Comparison of ENCODE assay signal across 29 cellular contexts in genomic region chr11:120789391-120789790, GRCh38.
"Had no signal": no experiment of that assay in that cellular context is flagged by ENCODE, and none has a peak within 500 bp of the region (broad histone marks: within the 10 kb centered on the region; RNA-seq: fewer than 3 reads in every experiment).

No MANE protein-coding gene starts in this region.

- H3K4me3 ChIP-seq: Peyer's patch, SJSA1 had no signal

- H3K9ac ChIP-seq: KMS-11, SK-N-SH had no signal

- ATAC-seq: activated CD4-positive, alpha-beta T cell treated with anti-CD3 and anti-CD28 coated beads for 36 hours; activated CD4-positive, CD25-positive, alpha-beta regulatory T cell treated with anti-CD3 and anti-CD28 coated beads, Interleukin-2, amount 50 U/mL, for 24 hours; activated CD8-positive, alpha-beta T cell treated with anti-CD3 and anti-CD28 coated beads, Interleukin-2, amount 10 ng/mL, durations not matched to agents 7 days and 5 days; activated naive CD8-positive, alpha-beta T cell treated with anti-CD3 and anti-CD28 coated beads, Interleukin-2, amount 50 U/mL, for 24 hours; PC-3; WTC11 had no signal

- H3K4me2 ChIP-seq: KMS-11, SK-N-SH had no signal

- H3K27ac ChIP-seq: brain microvascular endothelial cell, KMS-11, Peyer's patch, SJSA1 had no signal

- H3K4me1 ChIP-seq: Peyer's patch, SJSA1 had no signal

- H3K9me3 ChIP-seq: Peyer's patch, SJSA1, SK-N-SH had no signal

- FAIRE-seq: TTC549 had no signal

- H3K36me3 ChIP-seq: brain microvascular endothelial cell, Peyer's patch, SJSA1 had no signal

- DNase-seq: activated CD4-positive, alpha-beta T cell treated with anti-CD3 and anti-CD28 coated beads for 36 hours; activated CD4-positive, alpha-beta T cell treated with anti-CD3 and anti-CD28 coated beads, Interleukin-2, amount 10 ng/mL, durations not matched to agents 7 days and 5 days; activated CD4-positive, alpha-beta T cell treated with anti-CD3 and anti-CD28 coated beads, Interleukin-2, amount 50 U/mL, for 48 hours; activated CD8-positive, alpha-beta memory T cell treated with anti-CD3 and anti-CD28 coated beads, Interleukin-2, amount 50 U/mL, for 4 hours; activated CD8-positive, alpha-beta T cell treated with anti-CD3 and anti-CD28 coated beads, Interleukin-2, amount 10 ng/mL, durations not matched to agents 7 days and 5 days; activated effector memory CD4-positive, alpha-beta T cell treated with Interleukin-2 at 50 U/mL for 16 hours; activated naive CD4-positive, alpha-beta T cell treated with anti-CD3 and anti-CD28 coated beads, Interleukin-2, amount 10 ng/mL, durations not matched to agents 7 days and 5 days; activated naive CD8-positive, alpha-beta T cell treated with anti-CD3 and anti-CD28 coated beads, Interleukin-2, amount 50 U/mL, for 24 hours; activated T-cell treated with anti-CD3 and anti-CD28 coated beads, Interleukin-2, amount 50 U/mL, for 48 hours; aorta; brain microvascular endothelial cell; MM.1S; MV-4-11; NCI-H1092; NCI-H1436 treated with DMSO at 0.1 percent for 48 hours; NCI-H1694 treated with DMSO at 0.1 percent for 48 hours; NCI-H2029; NCI-H345; NCI-H524 treated with DMSO at 0.1 percent for 48 hours; PC-3; Peyer's patch; RPMI8226; SHP77 treated with DMSO at 0.1 percent for 48 hours; SK-N-SH had no signal

- H3K27me3 ChIP-seq: brain microvascular endothelial cell, Peyer's patch, SJSA1 had no signal
